8 cellular contexts compared by ENCODE assay signal in the genomic region with DNA sequence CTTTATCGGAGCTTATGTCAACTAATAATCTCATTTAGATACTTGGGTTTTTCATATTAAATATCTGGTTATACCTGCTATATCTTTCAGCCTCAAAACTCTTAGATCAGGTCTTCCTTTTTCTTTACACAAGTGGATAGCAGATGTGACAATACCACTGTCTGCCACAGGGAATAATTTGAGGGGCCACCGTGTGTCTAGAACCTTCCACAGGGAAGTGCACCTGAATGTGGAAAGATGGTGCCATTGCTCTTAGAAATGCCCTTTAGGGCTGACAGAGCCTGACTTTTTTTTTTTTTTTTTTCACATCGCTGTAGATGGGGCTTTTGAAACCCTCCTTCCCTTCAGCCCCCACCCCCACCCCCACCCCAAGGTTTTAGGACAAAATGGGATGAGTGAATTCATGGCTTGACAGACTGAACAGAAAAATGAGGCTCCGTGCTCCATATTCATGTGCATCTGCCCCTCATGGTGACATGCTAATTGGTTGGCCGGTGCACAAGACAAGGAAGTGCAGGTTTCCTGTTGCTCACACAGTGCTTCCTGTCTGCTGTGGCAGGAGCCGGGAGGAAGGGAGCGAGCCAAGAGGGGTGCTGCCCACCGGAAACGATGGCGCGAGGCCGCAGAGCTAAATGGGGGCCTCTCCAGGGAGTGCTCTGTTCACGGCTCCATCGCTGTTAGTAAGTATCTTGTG.
DNase-seq lines count a peak whose midpoint lies in the region; ATAC-seq and TF ChIP-seq lines count a peak whose summit lies in the region.

No MANE protein-coding gene starts in this region.

- intact Hi-C loops in sigmoid colon (cut with DNase I) = no loop called here

- TF ChIP-seq CTCF in sigmoid colon (IDR thresholded peaks at IDR 0.05) (no peak), HFFc6 (IDR thresholded peaks at IDR 0.05) (no peak)

- peaks cover 6% of the 10 kb centered on the region for H3K9me3 Mint-ChIP-seq in central memory CD8-positive, alpha-beta T cell
- H3K9me3 Mint-ChIP-seq in HFFc6 = peaks cover 15% of the 10 kb centered on the region; the same call in 1 of the 2 replicates

- peaks cover 4% of the 10 kb centered on the region for H3K36me3 Mint-ChIP-seq in central memory CD8-positive, alpha-beta T cell (ENCODE audit: insufficient read depth)
- H3K36me3 Mint-ChIP-seq in HFFc6 (ENCODE audit: low read depth) = no peaks in the 10 kb centered on the region

- H3K4me3 Mint-ChIP-seq in central memory CD8-positive, alpha-beta T cell = peak overlapping the region; percentile 88
- H3K4me3 Mint-ChIP-seq in HFFc6 = no peak overlapping the region

- peak overlapping the region; percentile 92 for H3K27ac Mint-ChIP-seq in central memory CD8-positive, alpha-beta T cell (ENCODE audit: low read depth)
- H3K27ac Mint-ChIP-seq in HFFc6 = no peak overlapping the region

- peak overlapping the region in 3 of 4 donors; percentile 30 to 51 (median 36) for H3K27ac ChIP-seq in sigmoid colon

- peaks cover 0 to 3% (median 0%) of the 10 kb centered on the region in 4 donors for H3K36me3 ChIP-seq in sigmoid colon

- WGBS in sigmoid colon, 2 donors = 40 to 77% methylated on average over 14 of the region's 14 CpGs

- ATAC-seq in HG03175 (IDR thresholded peaks at IDR 0.05; ENCODE audit: unreplicated experiment) = peak; percentile 94
- peak; percentile 87 for ATAC-seq in central memory CD8-positive, alpha-beta T cell (replicated peaks; ENCODE audit: extremely low read depth, poor library complexity, severe bottlenecking)

- peaks cover 0 to 10% (median 4%) of the 10 kb centered on the region in 4 donors for H3K4me1 ChIP-seq in sigmoid colon

- TF ChIP-seq POLR2A in GM19099 (IDR thresholded peaks at IDR 0.05; ENCODE audit: extremely low read depth, insufficient read length, low read depth) (peak; percentile 45), sigmoid colon (IDR thresholded peaks at IDR 0.05) (no peak)

- no peaks in the 10 kb centered on the region for H3K27me3 Mint-ChIP-seq in central memory CD8-positive, alpha-beta T cell
- H3K27me3 Mint-ChIP-seq in HFFc6 (ENCODE audit: insufficient read depth) = peaks cover 10% of the 10 kb centered on the region

- H3K4me3 ChIP-seq in sigmoid colon = no peak overlapping the region

- no peaks in the 10 kb centered on the region for H3K27me3 ChIP-seq in sigmoid colon

- peaks cover 62% of the 10 kb centered on the region for H3K4me1 Mint-ChIP-seq in central memory CD8-positive, alpha-beta T cell
- peaks cover 7% of the 10 kb centered on the region; the same call in 1 of the 2 replicates for H3K4me1 Mint-ChIP-seq in HFFc6 (ENCODE audit: low read depth)

- peak; percentile 88 for DNase-seq in UCSD-AML1 (lab: John Stamatoyannopoulos, UW; ENCODE audit: unreplicated experiment)
- DNase-seq in central memory CD8-positive, alpha-beta T cell (ENCODE audit: low spot score in 2 of 2) = peak; percentile 23 to 49
- DNase-seq in sigmoid colon = peak; percentile 79
- no peak for DNase-seq in putamen (ENCODE audit: low spot score)
- DNase-seq in iPS-NIHi7 (ENCODE audit: extremely low spot score) = no peak
- DNase-seq in HFFc6 = no peak

- H3K9me3 ChIP-seq in sigmoid colon = no peaks in the 10 kb centered on the region

- TF ChIP-seq EP300 in sigmoid colon (IDR thresholded peaks at IDR 0.05) = no peak

Comparison
In these comparisons a context has a peak if more than half of its experiments do, and no peak if none do; other contexts are left out.
1. DNase-seq: peak in UCSD-AML1 (single experiment), central memory CD8-positive, alpha-beta T cell (2 of 2) and sigmoid colon (single experiment); none in putamen (single experiment), iPS-NIHi7 (single experiment) and HFFc6 (single experiment).